In the genomic region with DNA sequence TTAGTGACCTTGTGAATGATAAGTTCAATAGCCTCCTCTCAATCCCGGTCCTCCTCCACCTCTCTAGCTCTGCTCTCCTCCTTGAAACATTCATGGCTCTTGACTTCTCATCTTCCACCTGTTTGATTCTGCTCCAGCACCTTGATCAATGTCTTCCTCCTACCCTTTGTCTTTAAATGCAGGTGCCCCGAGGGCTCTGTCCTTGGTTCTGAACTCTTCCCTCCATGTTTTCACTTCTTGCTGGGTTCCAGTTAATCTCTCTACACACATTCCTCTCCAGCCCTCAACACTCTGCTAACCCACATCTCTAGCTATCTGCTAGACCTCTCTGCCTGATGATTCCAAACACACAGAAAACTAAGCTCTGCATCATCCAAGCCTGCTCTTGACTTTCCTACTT, we compare ENCODE assay signal across 25 cellular contexts. TPM values are rescaled to one million over a fixed set of nuclear protein-coding genes. Genes with fewer than 3 reads are reported as not detected.
A peak's percentile ranks its signal among the peaks of the same experiment; 100 is the strongest.
DNase-seq lines count a peak whose midpoint lies in the region; ATAC-seq and TF ChIP-seq lines count a peak whose summit lies in the region.
"Had no signal": no experiment of that assay in that cellular context is flagged by ENCODE, and none has a peak within 500 bp of the region (broad histone marks: within the 10 kb centered on the region; RNA-seq: fewer than 3 reads in every experiment).

No MANE protein-coding gene starts in this region.

- H3K4me3 ChIP-seq in DND-41 (ENCODE audit: low read depth in 1 of 2, low read length in 2 of 2) (no peak overlapping the region), HEK293 (ENCODE audit: low read depth, low read length) (no peak overlapping the region)
- H3K4me3 ChIP-seq: lower lobe of right lung, suprapubic skin, uterus had no signal

- peak; percentile 39 for DNase-seq in DND-41
- peak; percentile 58 for DNase-seq in RPMI8226
- peak; percentile 4 for DNase-seq in kidney tubule cell (ENCODE audit: low spot score)
- DNase-seq in chondrocyte (ENCODE audit: low spot score): no peak
- no peak for DNase-seq in KG1 (lab: John Stamatoyannopoulos, UW)
- DNase-seq: activated CD4-positive, alpha-beta T cell treated with anti-CD3 and anti-CD28 coated beads, Interleukin-2, amount 10 ng/mL, durations not matched to agents 24 days and 14 days; activated naive CD8-positive, alpha-beta T cell treated with anti-CD3 and anti-CD28 coated beads, Interleukin-2, amount 10 ng/mL, durations not matched to agents 7 days and 5 days; CD4-positive, alpha-beta T cell; cerebellar nuclear complex; foreskin fibroblast; GDM1; lower lobe of right lung; MM.1S; NCI-H1694; NCI-H69; SHP77 treated with DMSO at 0.1 percent for 48 hours; T-cell; uterus had no signal

- peaks cover 8% of the 10 kb centered on the region for H3K27me3 Mint-ChIP-seq in chondrocyte (ENCODE audit: low read depth)

- no peak overlapping the region for H3K4me3 Mint-ChIP-seq in chondrocyte (ENCODE audit: unreplicated experiment)
- H3K4me3 Mint-ChIP-seq: activated CD4-positive, alpha-beta T cell treated with anti-CD3 and anti-CD28 coated beads, Interleukin-2, amount 10 ng/mL, durations not matched to agents 24 days and 14 days; activated naive CD8-positive, alpha-beta T cell treated with anti-CD3 and anti-CD28 coated beads, Interleukin-2, amount 10 ng/mL, durations not matched to agents 7 days and 5 days; CD4-positive, alpha-beta T cell; stimulated activated memory B cell treated with anti-CD40 and anti-IgM and Interleukin-4, amounts not matched to agents 10 μg/mL and 1 μg/mL and 100 μg/mL, for 72 hours; T-cell had no signal

- peaks cover 2% of the 10 kb centered on the region for H3K36me3 Mint-ChIP-seq in chondrocyte (ENCODE audit: low read depth)
- H3K36me3 Mint-ChIP-seq: activated naive CD8-positive, alpha-beta T cell treated with anti-CD3 and anti-CD28 coated beads, Interleukin-2, amount 10 ng/mL, durations not matched to agents 7 days and 5 days; stimulated activated memory B cell treated with anti-CD40 and anti-IgM and Interleukin-4, amounts not matched to agents 10 μg/mL and 1 μg/mL and 100 μg/mL, for 72 hours; T-cell had no signal

- H3K79me2 ChIP-seq in DND-41 (ENCODE audit: insufficient read depth, low read length): no peaks in the 10 kb centered on the region

- peaks cover 12% of the 10 kb centered on the region for H3K4me1 Mint-ChIP-seq in chondrocyte (ENCODE audit: low read depth)

- ATAC-seq in DND-41 (ENCODE audit: insufficient read depth, low read depth) (no peak), HG03460 (IDR thresholded peaks at IDR 0.05; ENCODE audit: unreplicated experiment) (no peak)
- ATAC-seq: lower lobe of right lung; stimulated activated memory B cell treated with anti-CD40 and anti-IgM and Interleukin-4, amounts not matched to agents 10 μg/mL and 1 μg/mL and 100 μg/mL, for 72 hours; T-cell had no signal

- no peak overlapping the region for H3K9ac ChIP-seq in DND-41 (ENCODE audit: low read depth, low read length)

- H3K36me3 ChIP-seq in DND-41 (ENCODE audit: insufficient read depth, low read length): no peaks in the 10 kb centered on the region
- H3K36me3 ChIP-seq in HEK293 (ENCODE audit: control insufficient read depth in 2 of 2, insufficient read depth in 1 of 2, low read length in 2 of 2): no peaks in the 10 kb centered on the region
- H3K36me3 ChIP-seq: lower lobe of right lung, suprapubic skin, uterus had no signal

- H3K9me3 ChIP-seq in DND-41 (ENCODE audit: insufficient read depth, low read length, severe bottlenecking) (no peaks in the 10 kb centered on the region), HEK293 (ENCODE audit: control insufficient read depth, insufficient read depth, low read depth, low read length) (no peaks in the 10 kb centered on the region)
- H3K9me3 ChIP-seq: lower lobe of right lung, suprapubic skin, uterus had no signal

- H3K27ac ChIP-seq in DND-41 (ENCODE audit: low read length) (no peak overlapping the region), HEK293 (ENCODE audit: extremely low read depth, low read depth, low read length) (no peak overlapping the region)
- H3K27ac ChIP-seq: lower lobe of right lung, suprapubic skin, uterus had no signal

- H2AFZ ChIP-seq in DND-41 (ENCODE audit: low read depth, low read length): no peak overlapping the region

- H3K27ac Mint-ChIP-seq in chondrocyte (ENCODE audit: unreplicated experiment): no peak overlapping the region
- H3K27ac Mint-ChIP-seq: activated CD4-positive, alpha-beta T cell treated with anti-CD3 and anti-CD28 coated beads, Interleukin-2, amount 10 ng/mL, durations not matched to agents 24 days and 14 days; activated naive CD8-positive, alpha-beta T cell treated with anti-CD3 and anti-CD28 coated beads, Interleukin-2, amount 10 ng/mL, durations not matched to agents 7 days and 5 days; CD4-positive, alpha-beta T cell; progenitor cell of endocrine pancreas; stimulated activated memory B cell treated with anti-CD40 and anti-IgM and Interleukin-4, amounts not matched to agents 10 μg/mL and 1 μg/mL and 100 μg/mL, for 72 hours; T-cell had no signal

- TF ChIP-seq CTCF in DND-41 (IDR thresholded peaks at IDR 0.05; ENCODE audit: borderline replicate concordance, extremely low read depth, low read length, poor library complexity, severe bottlenecking) (no peak), HEK293 (tag by site-specific recombination; IDR thresholded peaks at IDR 0.05) (no peak), chondrocyte (IDR thresholded peaks at IDR 0.05) (no peak)

- H3K9me3 Mint-ChIP-seq in chondrocyte (ENCODE audit: low read depth): peaks cover 3% of the 10 kb centered on the region
- H3K9me3 Mint-ChIP-seq: activated CD4-positive, alpha-beta T cell treated with anti-CD3 and anti-CD28 coated beads, Interleukin-2, amount 10 ng/mL, durations not matched to agents 24 days and 14 days; activated naive CD8-positive, alpha-beta T cell treated with anti-CD3 and anti-CD28 coated beads, Interleukin-2, amount 10 ng/mL, durations not matched to agents 7 days and 5 days; CD4-positive, alpha-beta T cell; T-cell had no signal

- CTCF ChIA-PET in HEK293 (lab: Yijun Ruan, JAX): interaction anchor here (0.6 kb wide), 1 partner anchor 84 kb away, joined by 4 read pairs; no protein-coding TSS in a partner anchor

- peaks cover 8% of the 10 kb centered on the region for H3K27me3 ChIP-seq in DND-41 (ENCODE audit: insufficient read depth, low read length, poor library complexity)
- H3K27me3 ChIP-seq: uterus had no signal

- POLR2A ChIA-PET in HEK293 (lab: Yijun Ruan, JAX): no interaction called here

- H3K4me2 ChIP-seq in DND-41 (ENCODE audit: insufficient read depth, low read length): no peak overlapping the region

- H4K20me1 ChIP-seq in DND-41 (ENCODE audit: insufficient read depth, low read length): 0 out of 2 replicates have a peak, but pooled peaks cover 4% of the 10 kb centered on the region

- H3K4me1 ChIP-seq in DND-41 (ENCODE audit: insufficient read depth, low read length) (no peaks in the 10 kb centered on the region), HEK293 (ENCODE audit: control insufficient read depth, insufficient read depth, low read length) (no peaks in the 10 kb centered on the region)
- H3K4me1 ChIP-seq: lower lobe of right lung, uterus had no signal

TF ChIP-seq in HEK293, 187 proteins besides CTCF, POLR2A, EP300 and RAD21:
- TF ChIP-seq REST (tag by site-specific recombination; IDR thresholded peaks at IDR 0.05): peak; percentile 98
- no peak for TF ChIP-seq ZNF114 (tag by site-specific recombination; IDR thresholded peaks at IDR 0.05)
- TF ChIP-seq SCRT2 (tag by site-specific recombination; IDR thresholded peaks at IDR 0.05): peak; percentile 59
TF ChIP-seq in HEK293: peak in this region for 2.

RNA-seq across cellular contexts. Expression of gene CD300E, which starts 13.4 kb away (rescaled TPM):
- total RNA-seq in chondrocyte: not detected in 3 replicates
- total RNA-seq: activated CD4-positive, alpha-beta T cell treated with anti-CD3 and anti-CD28 coated beads, Interleukin-2, amount 10 ng/mL, durations not matched to agents 24 days and 14 days; activated naive CD8-positive, alpha-beta T cell treated with anti-CD3 and anti-CD28 coated beads, Interleukin-2, amount 10 ng/mL, durations not matched to agents 7 days and 5 days; epithelial cell of proximal tubule; progenitor cell of endocrine pancreas had no signal

RNA-seq across cellular contexts. Expression of gene CD300LD, which starts 18.0 kb away (rescaled TPM):
- total RNA-seq in chondrocyte: not detected in 3 replicates
- total RNA-seq: activated CD4-positive, alpha-beta T cell treated with anti-CD3 and anti-CD28 coated beads, Interleukin-2, amount 10 ng/mL, durations not matched to agents 24 days and 14 days; activated naive CD8-positive, alpha-beta T cell treated with anti-CD3 and anti-CD28 coated beads, Interleukin-2, amount 10 ng/mL, durations not matched to agents 7 days and 5 days; CD4-positive, alpha-beta T cell; epithelial cell of proximal tubule; lower lobe of right lung; progenitor cell of endocrine pancreas; skeletal muscle tissue; suprapubic skin; uterus had no signal

RNA-seq across cellular contexts. Expression of gene CD300H, which starts 42.8 kb away (rescaled TPM):
- not detected in 3 replicates for total RNA-seq in chondrocyte
- total RNA-seq: activated CD4-positive, alpha-beta T cell treated with anti-CD3 and anti-CD28 coated beads, Interleukin-2, amount 10 ng/mL, durations not matched to agents 24 days and 14 days; activated naive CD8-positive, alpha-beta T cell treated with anti-CD3 and anti-CD28 coated beads, Interleukin-2, amount 10 ng/mL, durations not matched to agents 7 days and 5 days; CD4-positive, alpha-beta T cell; epithelial cell of proximal tubule; progenitor cell of endocrine pancreas; skeletal muscle tissue; suprapubic skin; T-cell; uterus had no signal

Comparison
In these comparisons a context has a peak if more than half of its experiments do, and no peak if none do; other contexts are left out.
1. DNase-seq: peak in DND-41 (single experiment), RPMI8226 (single experiment) and kidney tubule cell (single experiment); none in chondrocyte (single experiment) and KG1 (single experiment).